18 cellular contexts compared by ENCODE assay signal in genomic region chr17:72648702-72649101, GRCh38.
DNase-seq lines count a peak whose midpoint lies in the region; ATAC-seq, FAIRE-seq and TF ChIP-seq lines count a peak whose summit lies in the region.
"Had no signal": no experiment of that assay in that cellular context is flagged by ENCODE, and none has a peak within 500 bp of the region (broad histone marks: within the 10 kb centered on the region; RNA-seq: fewer than 3 reads in every experiment).

No MANE protein-coding gene starts in this region.

- FAIRE-seq in H1 (lab: Jason Lieb, UNC): no peak
- FAIRE-seq: GM12891, GM19239 had no signal

- H3K27ac Mint-ChIP-seq in stimulated activated memory B cell treated with anti-CD40 and anti-IgM and Interleukin-4, amounts not matched to agents 10 μg/mL and 1 μg/mL and 100 μg/mL, for 72 hours: no peak overlapping the region
- H3K27ac Mint-ChIP-seq: CD4-positive, alpha-beta memory T cell had no signal

- H3K4me1 ChIP-seq in H1 (replicated peaks in 1 of 4; ENCODE audit: control insufficient read depth in 3 of 4, insufficient read depth in 4 of 4, low read length in 3 of 4): no peaks in the 10 kb centered on the region
- H3K4me1 ChIP-seq in neuronal stem cell (ENCODE audit: control insufficient read depth in 2 of 2, insufficient read depth in 1 of 2, low read depth in 1 of 2, low read length in 2 of 2): no peaks in the 10 kb centered on the region

- TF ChIP-seq POLR2A in H1 (IDR thresholded peaks at IDR 0.05; ENCODE audit: control extremely low read depth in 1 of 2, low read depth in 2 of 2, low read length in 2 of 2): no peak

- H3K27me3 Mint-ChIP-seq in stimulated activated memory B cell treated with anti-CD40 and anti-IgM and Interleukin-4, amounts not matched to agents 10 μg/mL and 1 μg/mL and 100 μg/mL, for 72 hours: no peaks in the 10 kb centered on the region
- H3K27me3 Mint-ChIP-seq: CD4-positive, alpha-beta memory T cell had no signal

- H4K5ac ChIP-seq in H1 (ENCODE audit: insufficient read length, low read depth, low read length): no peak overlapping the region

- H3K79me1 ChIP-seq in H1 (ENCODE audit: low read depth, low read length): no peaks in the 10 kb centered on the region
- no peaks in the 10 kb centered on the region for H3K79me1 ChIP-seq in neuronal stem cell (ENCODE audit: low read depth, low read length)

- H3K4ac ChIP-seq in H1 (replicated peaks; ENCODE audit: insufficient read length, low read depth, low read length) (no peak overlapping the region), neuronal stem cell (ENCODE audit: low read length) (no peak overlapping the region)

- no peaks in the 10 kb centered on the region for H4K20me1 ChIP-seq in H1 (replicated peaks in 1 of 2; ENCODE audit: control insufficient read depth in 1 of 2, insufficient read depth in 2 of 2, low read length in 2 of 2)

- DNase-seq in H1 (ENCODE audit: low read depth in 1 of 2, low spot score in 2 of 2) (no peak), neuronal stem cell (ENCODE audit: low spot score) (no peak), sciatic nerve (ENCODE audit: low spot score) (no peak), NCI-H2171 treated with DMSO at 0.1 percent for 48 hours (lab: John Stamatoyannopoulos, UW) (no peak)
- DNase-seq: C1 segment of cervical spinal cord; Calu3; CD4-positive, alpha-beta memory T cell; COR-L47; DMS53; DMS79 treated with DMSO at 0.1 percent for 48 hours; GF-D8; GM23248; H9 had no signal

- H3K4me1 Mint-ChIP-seq in stimulated activated memory B cell treated with anti-CD40 and anti-IgM and Interleukin-4, amounts not matched to agents 10 μg/mL and 1 μg/mL and 100 μg/mL, for 72 hours: no peaks in the 10 kb centered on the region
- H3K4me1 Mint-ChIP-seq: CD4-positive, alpha-beta memory T cell; H9 had no signal

- H4K91ac ChIP-seq in H1 (replicated peaks; ENCODE audit: insufficient read length, low read length) (no peak overlapping the region), neuronal stem cell (ENCODE audit: low read depth, low read length, poor library complexity) (no peak overlapping the region)

- H3K23me2 ChIP-seq in H1 (ENCODE audit: low read depth, low read length): no peaks in the 10 kb centered on the region

- H3K27ac ChIP-seq in H1 (ENCODE audit: low read depth, low read length) (no peak overlapping the region), neuronal stem cell (replicated peaks; ENCODE audit: low read length) (no peak overlapping the region)
- H3K27ac ChIP-seq: GM23248 had no signal

- ATAC-seq in stimulated activated memory B cell treated with anti-CD40 and anti-IgM and Interleukin-4, amounts not matched to agents 10 μg/mL and 1 μg/mL and 100 μg/mL, for 72 hours: peak; percentile 25
- ATAC-seq in sciatic nerve (no peak), GM18519 (IDR thresholded peaks at IDR 0.05; ENCODE audit: low FRiP score, unreplicated experiment) (no peak)
- ATAC-seq: HCT116 had no signal

- no peak for TF ChIP-seq CTCF in H1 (IDR thresholded peaks at IDR 0.05; ENCODE audit: control extremely low read depth in 1 of 3, insufficient read depth in 1 of 3, low read depth in 1 of 3, low read length in 3 of 3)

- no peak overlapping the region for H3K23ac ChIP-seq in H1 (ENCODE audit: insufficient read length)
- no peak overlapping the region for H3K23ac ChIP-seq in neuronal stem cell (ENCODE audit: low read depth, low read length, poor library complexity)

- POLR2A ChIA-PET in H1 (lab: Charles Lee; ENCODE audit: partially characterized antibody): no interaction called here

- no peak overlapping the region for H3K14ac ChIP-seq in H1 (ENCODE audit: insufficient read length)
- H3K14ac ChIP-seq in neuronal stem cell (ENCODE audit: low read length): peak overlapping the region; percentile 12

- H2BK5ac ChIP-seq in H1 (ENCODE audit: low read depth, low read length) (no peak overlapping the region), neuronal stem cell (ENCODE audit: low read length) (peak overlapping the region; percentile 39)

- H3K56ac ChIP-seq in H1 (replicated peaks; ENCODE audit: insufficient read length, low read depth, low read length): no peak overlapping the region

- no peak for TF ChIP-seq RAD21 in H1 (IDR thresholded peaks at IDR 0.05 in 1 of 2, conservative IDR thresholded peaks at IDR 0.05 in 1 of 2; ENCODE audit: low read depth in 2 of 2, low read length in 2 of 2)

- no peaks in the 10 kb centered on the region for H3K9me3 Mint-ChIP-seq in stimulated activated memory B cell treated with anti-CD40 and anti-IgM and Interleukin-4, amounts not matched to agents 10 μg/mL and 1 μg/mL and 100 μg/mL, for 72 hours
- H3K9me3 Mint-ChIP-seq: CD4-positive, alpha-beta memory T cell; H9 had no signal

- H3K18ac ChIP-seq in H1 (ENCODE audit: extremely low read depth, low read length) (no peak overlapping the region), neuronal stem cell (ENCODE audit: low read length) (peak overlapping the region; percentile 13)

- no peaks in the 10 kb centered on the region for H3K79me2 ChIP-seq in H1 (ENCODE audit: control insufficient read depth in 1 of 2, insufficient read depth in 2 of 2, low read length in 2 of 2)

- intact Hi-C loops in sciatic nerve (cut with DNase I): no loop called here

- no peaks in the 10 kb centered on the region for H3K36me3 ChIP-seq in H1 (ENCODE audit: control insufficient read depth in 2 of 4, insufficient read depth in 4 of 4, low read length in 3 of 4)
- no peaks in the 10 kb centered on the region for H3K36me3 ChIP-seq in neuronal stem cell (replicated peaks in 1 of 2; ENCODE audit: control insufficient read depth in 2 of 2, insufficient read depth in 2 of 2, low read length in 2 of 2)

- 85% methylated on average over 11 of the region's 11 CpGs; no CpG with 5 or more reads in 1 of the 2 experiments for WGBS in H1 (ENCODE audit: extremely low coverage in 1 of 2, insufficient coverage in 1 of 2, insufficient read length in 1 of 2, insufficient replicate concordance in 2 of 2, low coverage in 1 of 2, low lambda C conversion rate in 2 of 2, missing lambda C conversion rate in 1 of 2), 2 experiments
- WGBS in neuronal stem cell (ENCODE audit: extremely low coverage in 2 of 2, insufficient read length in 2 of 2, insufficient replicate concordance in 1 of 2), 2 donors: no CpG with 5 or more reads among the region's 11 CpGs

- CTCF ChIA-PET in H1 (lab: Charles Lee; ENCODE audit: partially characterized antibody): interaction anchor here (0.7 to 1.1 kb wide), 3 partner anchors 10 to 92 kb away, joined by 3 to 4 read pairs (median 4); no protein-coding TSS in a partner anchor

- H4K8ac ChIP-seq in H1 (ENCODE audit: extremely low read depth, insufficient read depth, low read length) (peak overlapping the region; percentile 70; the same call in 1 of the 2 replicates), neuronal stem cell (ENCODE audit: low read depth, low read length) (no peak overlapping the region)

- H3K9me3 ChIP-seq in H1 (ENCODE audit: insufficient read depth in 2 of 2, low read depth in 1 of 2, low read length in 1 of 2) (no peaks in the 10 kb centered on the region), neuronal stem cell (replicated peaks in 1 of 2; ENCODE audit: control insufficient read depth in 2 of 2, insufficient read depth in 1 of 2, low read depth in 1 of 2, low read length in 2 of 2) (no peaks in the 10 kb centered on the region)

- H2BK12ac ChIP-seq in H1 (ENCODE audit: low read depth, low read length): peak overlapping the region; percentile 50; the same call in 1 of the 2 replicates
- no peak overlapping the region for H2BK12ac ChIP-seq in neuronal stem cell (ENCODE audit: low read length)

- no peak overlapping the region for H2BK20ac ChIP-seq in H1 (ENCODE audit: low read length)

- H2BK15ac ChIP-seq in H1 (ENCODE audit: low read length) (0 out of 2 replicates have a peak overlapping the region, but pooled peaks have one; percentile 40), neuronal stem cell (ENCODE audit: low read length) (no peak overlapping the region)

- H2AFZ ChIP-seq in H1 (ENCODE audit: low read length) (no peak overlapping the region), neuronal stem cell (ENCODE audit: low read length) (no peak overlapping the region)
- H2AFZ ChIP-seq: GM23248 had no signal

- H3K4me3 Mint-ChIP-seq in stimulated activated memory B cell treated with anti-CD40 and anti-IgM and Interleukin-4, amounts not matched to agents 10 μg/mL and 1 μg/mL and 100 μg/mL, for 72 hours: no peak overlapping the region
- H3K4me3 Mint-ChIP-seq: CD4-positive, alpha-beta memory T cell; H9 had no signal

- H3K36me3 Mint-ChIP-seq in stimulated activated memory B cell treated with anti-CD40 and anti-IgM and Interleukin-4, amounts not matched to agents 10 μg/mL and 1 μg/mL and 100 μg/mL, for 72 hours: peaks cover 42% of the 10 kb centered on the region

- no peak for TF ChIP-seq EP300 in H1 (IDR thresholded peaks at IDR 0.05; ENCODE audit: borderline replicate concordance in 1 of 2, low read depth in 2 of 2, low read length in 2 of 2)

- no peak overlapping the region for H3K9ac ChIP-seq in H1 (replicated peaks in 1 of 4; ENCODE audit: extremely low read depth in 1 of 4, low read depth in 3 of 4, low read length in 3 of 4)
- H3K9ac ChIP-seq in neuronal stem cell (ENCODE audit: low read depth, low read length, poor library complexity): no peak overlapping the region
- H3K9ac ChIP-seq: GM23248 had no signal

- H2AK5ac ChIP-seq in H1 (ENCODE audit: low read depth, low read length) (0 out of 2 replicates have a peak overlapping the region, but pooled peaks have one; percentile 34), neuronal stem cell (ENCODE audit: low read depth, low read length) (no peak overlapping the region)

- H2BK120ac ChIP-seq in H1 (replicated peaks; ENCODE audit: low read depth, low read length): no peak overlapping the region
- H2BK120ac ChIP-seq in neuronal stem cell (ENCODE audit: low read depth, low read length): no peak overlapping the region

- H3K4me3 ChIP-seq in H1 (ENCODE audit: extremely low read depth in 1 of 4, insufficient read depth in 2 of 4, low read depth in 3 of 4, low read length in 4 of 4): no peak overlapping the region
- no peak overlapping the region for H3K4me3 ChIP-seq in neuronal stem cell (ENCODE audit: low read length in 2 of 2)
- H3K4me3 ChIP-seq: GM23248 had no signal

- H3K4me2 ChIP-seq in H1 (ENCODE audit: insufficient read depth in 1 of 2, low read depth in 2 of 2, low read length in 2 of 2) (no peak overlapping the region), neuronal stem cell (ENCODE audit: insufficient read depth, low read length, poor library complexity, severe bottlenecking) (no peak overlapping the region)

- no peaks in the 10 kb centered on the region; a peak in 2 of 7 replicates for H3K27me3 ChIP-seq in H1 (replicated peaks in 1 of 4; ENCODE audit: control insufficient read depth in 3 of 4, extremely low read depth in 1 of 4, insufficient read depth in 3 of 4, low read length in 3 of 4)
- H3K27me3 ChIP-seq in neuronal stem cell (ENCODE audit: control insufficient read depth in 3 of 3, insufficient read depth in 3 of 3, low read depth in 1 of 3, low read length in 3 of 3): no peaks in the 10 kb centered on the region
